8 cellular contexts compared by ENCODE assay signal in genomic region chr6:144036064-144036873, GRCh38. TPM values are rescaled to one million over a fixed set of nuclear protein-coding genes. Genes with fewer than 3 reads are reported as not detected.
A peak's percentile ranks its signal among the peaks of the same experiment; 100 is the strongest.
DNase-seq lines count a peak whose midpoint lies in the region; ATAC-seq and TF ChIP-seq lines count a peak whose summit lies in the region.

No MANE protein-coding gene starts in this region.

- no peaks in the 10 kb centered on the region for H3K36me3 ChIP-seq in ascending aorta
- no peaks in the 10 kb centered on the region for H3K36me3 ChIP-seq in kidney epithelial cell (ENCODE audit: control insufficient read depth, insufficient read depth, low read length)
- H3K36me3 ChIP-seq in suprapubic skin = no peaks in the 10 kb centered on the region

- H3K27me3 ChIP-seq in ascending aorta (no peaks in the 10 kb centered on the region), kidney epithelial cell (ENCODE audit: control insufficient read depth, insufficient read depth, low read length) (no peaks in the 10 kb centered on the region), suprapubic skin (no peaks in the 10 kb centered on the region)

- H3K27ac Mint-ChIP-seq in glutamatergic neuron (ENCODE audit: unreplicated experiment) = no peak overlapping the region

- TF ChIP-seq POLR2A in suprapubic skin (IDR thresholded peaks at IDR 0.05) = no peak

- no peaks in the 10 kb centered on the region for H3K9me3 Mint-ChIP-seq in glutamatergic neuron (ENCODE audit: unreplicated experiment)

- no peaks in the 10 kb centered on the region for H3K36me3 Mint-ChIP-seq in glutamatergic neuron (ENCODE audit: unreplicated experiment)

- intact Hi-C loops in ascending aorta (cut with DNase I) = no loop called here

- H3K27ac ChIP-seq in C4-2B = no peak overlapping the region
- no peak overlapping the region for H3K27ac ChIP-seq in ascending aorta
- H3K27ac ChIP-seq in suprapubic skin = peak overlapping the region; percentile 65

- no peak for DNase-seq in ascending aorta (ENCODE audit: low spot score in 2 of 2)
- DNase-seq in kidney epithelial cell (ENCODE audit: low read depth) = no peak
- no peak for DNase-seq in suprapubic skin (ENCODE audit: low spot score in 2 of 2)
- DNase-seq in NCI-H1694 treated with DMSO at 0.1 percent for 48 hours (lab: John Stamatoyannopoulos, UW) = no peak
- DNase-seq in glutamatergic neuron = no peak

- H3K9me3 ChIP-seq in ascending aorta (no peaks in the 10 kb centered on the region), suprapubic skin (no peaks in the 10 kb centered on the region)

- no peak overlapping the region for H3K4me3 Mint-ChIP-seq in glutamatergic neuron (ENCODE audit: unreplicated experiment)

- H3K4me1 ChIP-seq in ascending aorta = no peaks in the 10 kb centered on the region
- H3K4me1 ChIP-seq in suprapubic skin = peaks cover 13% of the 10 kb centered on the region

- ATAC-seq in GM19395 (IDR thresholded peaks at IDR 0.05; ENCODE audit: unreplicated experiment) = peak; percentile 87
- ATAC-seq in HG03460 (IDR thresholded peaks at IDR 0.05; ENCODE audit: unreplicated experiment) = peak; percentile 90

- H3K4me3 ChIP-seq in ascending aorta = peak overlapping the region; percentile 39 to 52
- H3K4me3 ChIP-seq in kidney epithelial cell (ENCODE audit: low read depth, low read length) = no peak overlapping the region
- H3K4me3 ChIP-seq in suprapubic skin = peak overlapping the region; percentile 36

- WGBS in suprapubic skin = 6% methylated on average over 7 of the region's 8 CpGs

- peaks cover 3% of the 10 kb centered on the region for H3K27me3 Mint-ChIP-seq in glutamatergic neuron (ENCODE audit: unreplicated experiment)

- H3K4me1 Mint-ChIP-seq in glutamatergic neuron (ENCODE audit: low read depth, unreplicated experiment) = no peaks in the 10 kb centered on the region

- no peak for TF ChIP-seq EP300 in suprapubic skin (IDR thresholded peaks at IDR 0.05)

- TF ChIP-seq CTCF in C4-2B (conservative IDR thresholded peaks at IDR 0.05) = peak; percentile 17
- no peak for TF ChIP-seq CTCF in ascending aorta (IDR thresholded peaks at IDR 0.05)
- TF ChIP-seq CTCF in kidney epithelial cell (IDR thresholded peaks at IDR 0.05; ENCODE audit: insufficient read depth, low read length, poor library complexity, severe bottlenecking) = peak; percentile 24
- no peak for TF ChIP-seq CTCF in suprapubic skin (IDR thresholded peaks at IDR 0.05)
- no peak for TF ChIP-seq CTCF in glutamatergic neuron (IDR thresholded peaks at IDR 0.05; ENCODE audit: partially characterized antibody, unreplicated experiment)

RNA-seq across cellular contexts. Expression of gene PLAGL1, which starts 28.2 kb away (rescaled TPM):
- total RNA-seq in ascending aorta (86.3 TPM), kidney epithelial cell (9.5 and 10.9 TPM in 2 replicates), suprapubic skin (10 to 100 TPM; 43.7 to 57.0 (median 51.2) TPM), glutamatergic neuron (ENCODE audit: unreplicated experiment) (0.69 TPM)

RNA-seq across cellular contexts. Expression of gene SF3B5, which starts 59.1 kb away (rescaled TPM):
- total RNA-seq in ascending aorta (123 TPM), kidney epithelial cell (157 and 158 TPM in 2 replicates), suprapubic skin (100 to 1,000 TPM; 111 to 218 (median 173) TPM), glutamatergic neuron (ENCODE audit: unreplicated experiment) (98.0 TPM)

Comparison
In these comparisons a context has a peak if more than half of its experiments do, and no peak if none do; other contexts are left out.
1. CTCF ChIP-seq: peak in C4-2B (single experiment) and kidney epithelial cell (single experiment); none in ascending aorta (0 of 3), suprapubic skin (0 of 2) and glutamatergic neuron (single experiment).